In the genomic region with DNA sequence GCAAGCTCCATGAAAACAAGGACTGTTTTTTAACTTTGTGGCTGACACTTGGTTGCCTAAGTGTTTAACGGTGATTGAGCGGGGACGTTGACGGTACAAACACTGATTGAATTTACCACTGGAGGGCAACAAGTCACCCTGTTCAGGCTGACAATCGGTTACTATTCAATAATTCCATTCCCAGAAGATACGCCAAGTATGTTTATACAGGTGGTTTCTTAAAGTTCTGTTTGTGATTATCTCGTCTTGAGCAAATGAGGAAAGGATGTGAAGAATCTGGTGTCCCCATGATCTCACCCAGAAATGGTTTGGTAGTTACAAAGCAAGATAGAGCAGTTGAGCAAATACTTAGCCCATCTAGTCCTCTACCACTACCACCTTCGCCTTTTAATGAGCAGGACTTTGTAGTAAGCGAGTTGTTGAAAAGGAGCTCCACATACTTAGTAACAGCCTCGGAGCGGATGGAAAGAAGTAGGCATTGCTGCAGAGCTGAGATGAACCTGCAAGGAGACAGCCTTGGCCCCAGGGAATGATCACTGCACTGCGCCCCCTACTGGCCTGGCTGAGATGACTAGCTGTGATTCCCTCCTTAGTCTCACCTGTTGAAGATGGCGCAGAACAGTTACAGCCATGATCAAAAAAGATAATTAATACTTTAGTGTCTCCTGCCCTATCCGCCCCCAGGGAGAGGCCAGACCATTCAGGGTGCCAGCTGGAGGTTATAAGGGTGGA, we compare ENCODE assay signal across 1 cellular context.
TF ChIP-seq lines count a peak whose summit lies in the region.

No MANE protein-coding gene starts in this region.

TF ChIP-seq in HepG2, 621 proteins besides CTCF, POLR2A, EP300 and RAD21 (continued from another document and continues in another):
- TF ChIP-seq ELF4 (CRISPR knock-in tag; IDR thresholded peaks at IDR 0.05; ENCODE audit: borderline replicate concordance) (no peak), SMC3 (IDR thresholded peaks at IDR 0.05; ENCODE audit: low read length) (peak; percentile 76; the same call in 1 of the 2 replicates), ZNF724P (CRISPR knock-in tag; IDR thresholded peaks at IDR 0.05; ENCODE audit: borderline replicate concordance) (no peak), SNAPC4 (CRISPR knock-in tag; IDR thresholded peaks at IDR 0.05) (no peak), ZNF256 (CRISPR knock-in tag; conservative IDR thresholded peaks at IDR 0.05) (no peak), TAF1 (CRISPR knock-in tag; IDR thresholded peaks at IDR 0.05) (no peak), ZFP36L2 (CRISPR knock-in tag; IDR thresholded peaks at IDR 0.05) (no peak), ISX (CRISPR knock-in tag; conservative IDR thresholded peaks at IDR 0.05) (no peak), ZNF20 (CRISPR knock-in tag; IDR thresholded peaks at IDR 0.05) (no peak), ZFP37 (CRISPR knock-in tag; IDR thresholded peaks at IDR 0.05; ENCODE audit: borderline replicate concordance) (no peak), HDAC2 (CRISPR knock-in tag; IDR thresholded peaks at IDR 0.05) (no peak), ZNF788 (CRISPR knock-in tag; IDR thresholded peaks at IDR 0.05; ENCODE audit: borderline replicate concordance) (no peak), ZNF512B (CRISPR knock-in tag; IDR thresholded peaks at IDR 0.05; ENCODE audit: borderline replicate concordance) (no peak), MYC (CRISPR knock-in tag; IDR thresholded peaks at IDR 0.05; ENCODE audit: borderline replicate concordance) (no peak), KDM1A (CRISPR knock-in tag; IDR thresholded peaks at IDR 0.05) (no peak), ZNF577 (CRISPR knock-in tag; IDR thresholded peaks at IDR 0.05; ENCODE audit: borderline replicate concordance, low read depth) (no peak), ZFAT (CRISPR knock-in tag; conservative IDR thresholded peaks at IDR 0.05) (no peak), KLF13 (CRISPR knock-in tag; IDR thresholded peaks at IDR 0.05) (no peak), ZNF496 (CRISPR knock-in tag; IDR thresholded peaks at IDR 0.05; ENCODE audit: insufficient replicate concordance) (no peak), ZNF746 (CRISPR knock-in tag; IDR thresholded peaks at IDR 0.05) (no peak), SATB2 (CRISPR knock-in tag; IDR thresholded peaks at IDR 0.05) (no peak), ARNTL (CRISPR knock-in tag; IDR thresholded peaks at IDR 0.05) (no peak), ZNF550 (CRISPR knock-in tag; IDR thresholded peaks at IDR 0.05; ENCODE audit: borderline replicate concordance) (no peak), SALL1 (CRISPR knock-in tag; IDR thresholded peaks at IDR 0.05) (peak; percentile 42; the same call in 1 of the 2 replicates), ZNF264 (CRISPR knock-in tag; IDR thresholded peaks at IDR 0.05) (no peak), DPF2 (CRISPR knock-in tag; IDR thresholded peaks at IDR 0.05; ENCODE audit: borderline replicate concordance, low read depth) (no peak), ZNF709 (CRISPR knock-in tag; IDR thresholded peaks at IDR 0.05) (no peak), ZNF362 (CRISPR knock-in tag; IDR thresholded peaks at IDR 0.05; ENCODE audit: borderline replicate concordance) (peak; percentile 54; the same call in 1 of the 2 replicates), MIXL1 (CRISPR knock-in tag; IDR thresholded peaks at IDR 0.05) (0 out of 2 replicates have a peak, but pooled peaks have one; percentile 57), ZZZ3 (CRISPR knock-in tag; IDR thresholded peaks at IDR 0.05; ENCODE audit: borderline replicate concordance) (no peak), NFYB (CRISPR knock-in tag; IDR thresholded peaks at IDR 0.05) (no peak), CENPT (CRISPR knock-in tag; IDR thresholded peaks at IDR 0.05; ENCODE audit: low read depth) (no peak), PHF20 (CRISPR knock-in tag; IDR thresholded peaks at IDR 0.05) (no peak), ATF2 (CRISPR knock-in tag; IDR thresholded peaks at IDR 0.05) (peak; percentile 37; the same call in 1 of the 2 replicates), JUN (CRISPR knock-in tag; IDR thresholded peaks at IDR 0.05) (no peak), ATRX (CRISPR knock-in tag; IDR thresholded peaks at IDR 0.05; ENCODE audit: borderline replicate concordance) (no peak), ZNF232 (CRISPR knock-in tag; IDR thresholded peaks at IDR 0.05; ENCODE audit: borderline replicate concordance) (0 out of 2 replicates have a peak, but pooled peaks have one; percentile 49), THYN1 (CRISPR knock-in tag; IDR thresholded peaks at IDR 0.05; ENCODE audit: borderline replicate concordance, low read depth) (no peak), CC2D1A (CRISPR knock-in tag; IDR thresholded peaks at IDR 0.05) (no peak), NFE2L2 (IDR thresholded peaks at IDR 0.05; ENCODE audit: low read length) (no peak)
- TF ChIP-seq, protein P1, sequence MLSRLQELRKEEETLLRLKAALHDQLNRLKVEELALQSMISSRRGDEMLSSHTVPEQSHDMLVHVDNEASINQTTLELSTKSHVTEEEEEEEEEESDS (CRISPR knock-in tag; IDR thresholded peaks at IDR 0.05; ENCODE audit: borderline replicate concordance): no peak
- TF ChIP-seq, protein P2, sequence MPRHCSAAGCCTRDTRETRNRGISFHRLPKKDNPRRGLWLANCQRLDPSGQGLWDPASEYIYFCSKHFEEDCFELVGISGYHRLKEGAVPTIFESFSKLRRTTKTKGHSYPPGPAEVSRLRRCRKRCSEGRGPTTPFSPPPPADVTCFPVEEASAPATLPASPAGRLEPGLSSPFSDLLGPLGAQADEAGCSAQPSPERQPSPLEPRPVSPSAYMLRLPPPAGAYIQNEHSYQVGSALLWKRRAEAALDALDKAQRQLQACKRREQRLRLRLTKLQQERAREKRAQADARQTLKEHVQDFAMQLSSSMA (CRISPR knock-in tag; IDR thresholded peaks at IDR 0.05): no peak
- TF ChIP-seq, protein P3, sequence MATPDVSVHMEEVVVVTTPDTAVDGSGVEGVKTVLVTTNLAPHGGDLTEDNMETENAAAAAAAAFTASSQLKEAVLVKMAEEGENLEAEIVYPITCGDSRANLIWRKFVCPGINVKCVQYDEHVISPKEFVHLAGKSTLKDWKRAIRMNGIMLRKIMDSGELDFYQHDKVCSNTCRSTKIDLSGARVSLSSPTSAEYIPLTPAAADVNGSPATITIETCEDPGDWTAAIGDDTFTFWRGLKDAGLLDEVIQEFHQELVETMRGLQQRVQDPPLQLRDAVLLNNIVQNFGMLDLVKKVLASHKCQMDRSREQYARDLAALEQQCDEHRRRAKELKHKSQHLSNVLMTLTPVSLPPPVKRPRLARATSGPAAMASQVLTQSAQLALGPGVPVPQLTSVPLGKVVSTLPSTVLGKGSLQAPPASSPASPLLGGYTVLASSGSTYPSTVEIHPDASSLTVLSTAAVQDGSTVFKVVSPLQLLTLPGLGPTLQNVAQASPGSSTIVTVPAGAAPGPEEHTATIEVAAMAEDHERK (CRISPR knock-in tag; IDR thresholded peaks at IDR 0.05; ENCODE audit: low read depth): no peak
- TF ChIP-seq, protein P4, sequence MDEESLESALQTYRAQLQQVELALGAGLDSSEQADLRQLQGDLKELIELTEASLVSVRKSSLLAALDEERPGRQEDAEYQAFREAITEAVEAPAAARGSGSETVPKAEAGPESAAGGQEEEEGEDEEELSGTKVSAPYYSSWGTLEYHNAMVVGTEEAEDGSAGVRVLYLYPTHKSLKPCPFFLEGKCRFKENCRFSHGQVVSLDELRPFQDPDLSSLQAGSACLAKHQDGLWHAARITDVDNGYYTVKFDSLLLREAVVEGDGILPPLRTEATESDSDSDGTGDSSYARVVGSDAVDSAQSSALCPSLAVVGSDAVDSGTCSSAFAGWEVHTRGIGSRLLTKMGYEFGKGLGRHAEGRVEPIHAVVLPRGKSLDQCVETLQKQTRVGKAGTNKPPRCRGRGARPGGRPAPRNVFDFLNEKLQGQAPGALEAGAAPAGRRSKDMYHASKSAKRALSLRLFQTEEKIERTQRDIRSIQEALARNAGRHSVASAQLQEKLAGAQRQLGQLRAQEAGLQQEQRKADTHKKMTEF (CRISPR knock-in tag; IDR thresholded peaks at IDR 0.05): no peak; the same call in 1 of the 2 replicates
- TF ChIP-seq, protein P5, sequence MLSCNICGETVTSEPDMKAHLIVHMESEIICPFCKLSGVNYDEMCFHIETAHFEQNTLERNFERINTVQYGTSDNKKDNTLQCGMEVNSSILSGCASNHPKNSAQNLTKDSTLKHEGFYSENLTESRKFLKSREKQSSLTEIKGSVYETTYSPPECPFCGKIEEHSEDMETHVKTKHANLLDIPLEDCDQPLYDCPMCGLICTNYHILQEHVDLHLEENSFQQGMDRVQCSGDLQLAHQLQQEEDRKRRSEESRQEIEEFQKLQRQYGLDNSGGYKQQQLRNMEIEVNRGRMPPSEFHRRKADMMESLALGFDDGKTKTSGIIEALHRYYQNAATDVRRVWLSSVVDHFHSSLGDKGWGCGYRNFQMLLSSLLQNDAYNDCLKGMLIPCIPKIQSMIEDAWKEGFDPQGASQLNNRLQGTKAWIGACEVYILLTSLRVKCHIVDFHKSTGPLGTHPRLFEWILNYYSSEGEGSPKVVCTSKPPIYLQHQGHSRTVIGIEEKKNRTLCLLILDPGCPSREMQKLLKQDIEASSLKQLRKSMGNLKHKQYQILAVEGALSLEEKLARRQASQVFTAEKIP (CRISPR knock-in tag; IDR thresholded peaks at IDR 0.05; ENCODE audit: borderline replicate concordance): no peak
